8 cellular contexts compared by ENCODE assay signal in genomic region chrX:96569034-96569433, GRCh38.
"Had no signal": no experiment of that assay in that cellular context is flagged by ENCODE, and none has a peak within 500 bp of the region (broad histone marks: within the 10 kb centered on the region; RNA-seq: fewer than 3 reads in every experiment).

No MANE protein-coding gene starts in this region.

- H3K9me3 ChIP-seq: HAP-1 had no signal

- ATAC-seq: HCT116, K562 had no signal

- H2AFZ ChIP-seq: GM23248 had no signal

- DNase-seq: GM23248, GOT3, H7, HFFc6, IMR-90 had no signal

- H3K27ac ChIP-seq: GM23248 had no signal

- H3K36me3 ChIP-seq: HAP-1 had no signal

- FAIRE-seq: K562 had no signal

- H3K9ac ChIP-seq: GM23248 had no signal

- H3K4me1 ChIP-seq: HAP-1 had no signal

- H3K4me3 ChIP-seq: GM23248, HAP-1, K562 had no signal
